10 cellular contexts compared by ENCODE assay signal in the genomic region with DNA sequence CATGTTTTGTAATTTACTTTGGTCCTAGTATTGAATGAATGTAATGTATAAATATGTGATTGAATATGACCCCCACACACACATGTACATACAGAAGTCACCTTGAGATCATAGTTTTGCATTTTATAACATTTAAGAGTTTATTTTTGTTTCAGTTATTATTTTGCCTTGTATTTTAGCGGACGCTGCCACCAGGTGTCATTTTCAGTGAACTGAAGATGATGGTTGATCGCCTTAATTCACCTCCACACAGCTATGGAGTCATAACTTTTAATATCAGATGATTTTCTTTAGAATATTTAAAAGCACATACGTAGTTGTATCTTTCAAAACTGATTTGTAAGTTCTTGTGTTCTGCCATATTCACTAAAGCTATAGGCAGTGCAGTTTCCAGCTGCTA.
A peak's percentile ranks its signal among the peaks of the same experiment; 100 is the strongest.
DNase-seq lines count a peak whose midpoint lies in the region; ATAC-seq, FAIRE-seq and TF ChIP-seq lines count a peak whose summit lies in the region.
"Had no signal": no experiment of that assay in that cellular context is flagged by ENCODE, and none has a peak within 500 bp of the region (broad histone marks: within the 10 kb centered on the region; RNA-seq: fewer than 3 reads in every experiment).

No MANE protein-coding gene starts in this region.

- H3K79me2 ChIP-seq in K562 (ENCODE audit: control insufficient read depth, insufficient read depth, low read length) = peaks cover 20% of the 10 kb centered on the region

- no peak for TF ChIP-seq POLR2A in K562 (conservative IDR thresholded peaks at IDR 0.05)
- no peak for TF ChIP-seq POLR2A in prostate gland (IDR thresholded peaks at IDR 0.05)

- ATAC-seq in K562 = peak; percentile 53

- intact Hi-C loops in K562 (cut with micrococcal nuclease) (no loop called here), prostate gland (cut with DNase I) (no loop called here)

- H3K27ac ChIP-seq in K562 (ENCODE audit: extremely low read depth, low read depth, low read length) = no peak overlapping the region
- H3K27ac ChIP-seq in prostate gland = no peak overlapping the region
- H3K27ac ChIP-seq: ascending aorta had no signal

- TF ChIP-seq CTCF in K562 (IDR thresholded peaks at IDR 0.05 in 2 of 3, conservative IDR thresholded peaks at IDR 0.05 in 1 of 3; ENCODE audit: insufficient read depth in 2 of 3, low read depth in 1 of 3, low read length in 3 of 3) (peak in 2 of 3 experiments; percentile 22 to 39; a peak in 3 of 6 replicates), prostate gland (IDR thresholded peaks at IDR 0.05) (no peak)

- CTCF ChIA-PET in K562 (lab: Yijun Ruan, JAX; ENCODE audit: low intra/inter-chr PET ratio) = interaction anchor here (0.6 kb wide), 1 partner anchor 86 kb away, joined by 3 read pairs; no protein-coding TSS in a partner anchor

- H3K27me3 ChIP-seq in K562 (ENCODE audit: control insufficient read depth in 2 of 2, insufficient read depth in 2 of 2, low read length in 2 of 2) (no peaks in the 10 kb centered on the region), prostate gland (replicated peaks; ENCODE audit: insufficient read depth) (no peaks in the 10 kb centered on the region)
- H3K27me3 ChIP-seq: ascending aorta had no signal

- H3K36me3 ChIP-seq in K562 (ENCODE audit: control insufficient read depth, insufficient read depth, low read length) = peaks cover 82% of the 10 kb centered on the region
- no peaks in the 10 kb centered on the region for H3K36me3 ChIP-seq in prostate gland

- FAIRE-seq in K562 (lab: Jason Lieb, UNC) = no peak

- no peak overlapping the region for H2AFZ ChIP-seq in K562 (ENCODE audit: low read depth, low read length)

- H4K20me1 ChIP-seq in K562 (replicated peaks; ENCODE audit: control insufficient read depth, insufficient read depth, low read length) = no peaks in the 10 kb centered on the region

- H3K4me2 ChIP-seq in K562 (ENCODE audit: insufficient read depth, low read length) = no peak overlapping the region

- no peaks in the 10 kb centered on the region for H3K4me1 ChIP-seq in K562 (replicated peaks in 1 of 2; ENCODE audit: control insufficient read depth in 2 of 2, insufficient read depth in 2 of 2, low read length in 2 of 2)
- no peaks in the 10 kb centered on the region for H3K4me1 ChIP-seq in prostate gland (replicated peaks)
- H3K4me1 ChIP-seq: ascending aorta had no signal

- H3K9me3 ChIP-seq in K562 (replicated peaks; ENCODE audit: control insufficient read depth, insufficient read depth, low read depth, low read length) (no peaks in the 10 kb centered on the region), prostate gland (no peaks in the 10 kb centered on the region)
- H3K9me3 ChIP-seq: ascending aorta had no signal

- POLR2A ChIA-PET in K562 (lab: Yijun Ruan, JAX) = interaction anchor here (0.8 to 2.9 kb wide), 3 partner anchors 15 to 22 kb away, joined by 3 to 7 read pairs (median 4); no protein-coding TSS in a partner anchor

- TF ChIP-seq RAD21 in K562 (CRISPR knock-in tag; conservative IDR thresholded peaks at IDR 0.05 in 1 of 2, IDR thresholded peaks at IDR 0.05 in 1 of 2) = peak; percentile 29 to 57

- no peak for TF ChIP-seq EP300 in K562 (IDR thresholded peaks at IDR 0.05; ENCODE audit: low read length)

- peak; percentile 16 for DNase-seq in EH (ENCODE audit: low read depth)
- DNase-seq in Jurkat, Clone E6-1 (ENCODE audit: low read depth, low spot score) = peak; percentile 11
- no peak for DNase-seq in K562 (ENCODE audit: extremely low read depth in 1 of 4, low spot score in 3 of 4)
- peak; percentile 23 for DNase-seq in myocyte (ENCODE audit: low read depth)
- DNase-seq in prostate gland (ENCODE audit: low spot score) = no peak
- DNase-seq in GDM1 (lab: John Stamatoyannopoulos, UW) = no peak
- DNase-seq in NCI-H1417 treated with DMSO at 0.1 percent for 48 hours (lab: John Stamatoyannopoulos, UW) = no peak
- no peak for DNase-seq in AG08395 (ENCODE audit: low spot score)
- DNase-seq: GOT3 had no signal

- 66% methylated on average over 4 of the region's 4 CpGs for WGBS in K562 (ENCODE audit: insufficient coverage, low coverage, missing lambda C conversion rate)
- 79% methylated on average over 4 of the region's 4 CpGs for WGBS in prostate gland

- in situ Hi-C loops in K562 (cut with MboI) = no loop called here

- H3K9ac ChIP-seq in K562 (ENCODE audit: insufficient read depth in 1 of 2, low read depth in 2 of 2, low read length in 2 of 2) = no peak overlapping the region

- H3K9me1 ChIP-seq in K562 (ENCODE audit: control insufficient read depth, insufficient read depth, low read length) = no peaks in the 10 kb centered on the region

- no peak overlapping the region for H3K4me3 ChIP-seq in Jurkat, Clone E6-1 (ENCODE audit: low read length)
- H3K4me3 ChIP-seq in K562 (no peak overlapping the region), prostate gland (no peak overlapping the region)
- H3K4me3 ChIP-seq: ascending aorta had no signal

- no TSS peak for BruUV-seq in K562 (replicated peaks; lab: Mats Ljungman, UMichigan)

TF ChIP-seq in K562, 482 proteins besides CTCF, POLR2A, EP300 and RAD21:
- TF ChIP-seq ZNF589 (CRISPR knock-in tag; IDR thresholded peaks at IDR 0.05; ENCODE audit: low read depth) (no peak), ZNF699 (CRISPR knock-in tag; IDR thresholded peaks at IDR 0.05; ENCODE audit: insufficient replicate concordance) (no peak), EHMT2 (IDR thresholded peaks at IDR 0.05) (no peak), ZNF766 (CRISPR knock-in tag; conservative IDR thresholded peaks at IDR 0.05) (0 out of 2 replicates have a peak, but pooled peaks have one; percentile 22), MCM2 (IDR thresholded peaks at IDR 0.05; ENCODE audit: low read depth) (no peak)
- TF ChIP-seq, protein P1, sequence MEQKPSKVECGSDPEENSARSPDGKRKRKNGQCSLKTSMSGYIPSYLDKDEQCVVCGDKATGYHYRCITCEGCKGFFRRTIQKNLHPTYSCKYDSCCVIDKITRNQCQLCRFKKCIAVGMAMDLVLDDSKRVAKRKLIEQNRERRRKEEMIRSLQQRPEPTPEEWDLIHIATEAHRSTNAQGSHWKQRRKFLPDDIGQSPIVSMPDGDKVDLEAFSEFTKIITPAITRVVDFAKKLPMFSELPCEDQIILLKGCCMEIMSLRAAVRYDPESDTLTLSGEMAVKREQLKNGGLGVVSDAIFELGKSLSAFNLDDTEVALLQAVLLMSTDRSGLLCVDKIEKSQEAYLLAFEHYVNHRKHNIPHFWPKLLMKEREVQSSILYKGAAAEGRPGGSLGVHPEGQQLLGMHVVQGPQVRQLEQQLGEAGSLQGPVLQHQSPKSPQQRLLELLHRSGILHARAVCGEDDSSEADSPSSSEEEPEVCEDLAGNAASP (IDR thresholded peaks at IDR 0.05) = no peak
TF ChIP-seq in K562: peak in this region for 1.

Comparison
In these comparisons a context has a peak if more than half of its experiments do, and no peak if none do; other contexts are left out.
1. DNase-seq: peak in EH (single experiment), Jurkat, Clone E6-1 (single experiment) and myocyte (single experiment); none in K562 (0 of 4), prostate gland (single experiment), GDM1 (single experiment), NCI-H1417 treated with DMSO at 0.1 percent for 48 hours (single experiment) and AG08395 (single experiment).
2. CTCF ChIP-seq: peak in K562 (2 of 3); none in prostate gland (0 of 4).